ENCODE assay signal across 9 cellular contexts in genomic region chr22:39940757-39941305, GRCh38. TPM values are rescaled to one million over a fixed set of nuclear protein-coding genes. Genes with fewer than 3 reads are reported as not detected.
DNase-seq lines count a peak whose midpoint lies in the region; ATAC-seq and TF ChIP-seq lines count a peak whose summit lies in the region.
"Had no signal": no experiment of that assay in that cellular context is flagged by ENCODE, and none has a peak within 500 bp of the region (broad histone marks: within the 10 kb centered on the region; RNA-seq: fewer than 3 reads in every experiment).

No MANE protein-coding gene starts in this region.

- POLR2A ChIA-PET in CD4-positive, alpha-beta memory T cell (lab: Charles Lee; ENCODE audit: partially characterized antibody), result interaction anchor here (2.9 kb wide), 1 partner anchor 10 kb away, joined by 12 read pairs; no protein-coding TSS in a partner anchor

- no peak overlapping the region for H3K4me3 ChIP-seq in CD4-positive, alpha-beta memory T cell (ENCODE audit: low read length in 2 of 2)
- H3K4me3 ChIP-seq in epithelial cell of esophagus (ENCODE audit: low read length), result no peak overlapping the region
- no peak overlapping the region for H3K4me3 ChIP-seq in brain microvascular endothelial cell (ENCODE audit: low read depth, low read length)

- H3K4me1 ChIP-seq in CD4-positive, alpha-beta memory T cell (ENCODE audit: insufficient read depth, low read length), result peaks cover 100% of the 10 kb centered on the region

- H3K4me3 Mint-ChIP-seq in CD4-positive, alpha-beta memory T cell, result peak overlapping the region in 7 of 8 donors; percentile 26 to 79 (median 57)

- H3K27ac Mint-ChIP-seq in CD4-positive, alpha-beta memory T cell, result peak overlapping the region in 6 of 7 donors; percentile 48 to 91 (median 89)

- no peak for ATAC-seq in HG03159 (IDR thresholded peaks at IDR 0.05; ENCODE audit: unreplicated experiment)
- ATAC-seq: left ventricle myocardium superior had no signal

- H3K27ac ChIP-seq in CD4-positive, alpha-beta memory T cell (ENCODE audit: low read depth, low read length), result peak overlapping the region; percentile 29
- no peak overlapping the region for H3K27ac ChIP-seq in brain microvascular endothelial cell

- in situ Hi-C loops in brain microvascular endothelial cell (cut with HindIII; ENCODE audit: low pct_ligation_motif_present, low sequenced_read_pairs), result no loop called here

- no peaks in the 10 kb centered on the region for H3K27me3 ChIP-seq in CD4-positive, alpha-beta memory T cell (ENCODE audit: insufficient read depth, low read length)
- peaks cover 8% of the 10 kb centered on the region for H3K27me3 ChIP-seq in brain microvascular endothelial cell (replicated peaks)

- H3K4me1 Mint-ChIP-seq in CD4-positive, alpha-beta memory T cell, result peaks cover 78 to 96% (median 87%) of the 10 kb centered on the region in 4 donors

- no peaks in the 10 kb centered on the region for H3K9me3 ChIP-seq in CD4-positive, alpha-beta memory T cell (ENCODE audit: control insufficient read depth in 1 of 2, low read length in 2 of 2)

- no peaks in the 10 kb centered on the region for H3K27me3 Mint-ChIP-seq in CD4-positive, alpha-beta memory T cell

- CTCF ChIA-PET in CD4-positive, alpha-beta memory T cell (lab: Charles Lee; ENCODE audit: partially characterized antibody), result interaction anchor here (2.8 to 2.9 kb wide), 2 partner anchors 15 to 406 kb away, joined by 11 to 19 read pairs; no protein-coding TSS in a partner anchor

- intact Hi-C loops in CD4-positive, alpha-beta memory T cell (cut with micrococcal nuclease), result loop anchor here (1.0 to 10.0 kb wide), 6 partner anchors 40 to 407 kb away; partner anchors contain the start of gene GRAP2

- H3K36me3 Mint-ChIP-seq in CD4-positive, alpha-beta memory T cell, result peaks cover 0 to 32% of the 10 kb centered on the region in 2 donors

- peak; percentile 60 to 72 (median 67) for DNase-seq in CD4-positive, alpha-beta memory T cell
- DNase-seq in NAMALWA (ENCODE audit: low spot score) (peak; percentile 43), epithelial cell of esophagus (ENCODE audit: low read depth) (peak; percentile 14), OCI-M1 (lab: John Stamatoyannopoulos, UW) (no peak), brain microvascular endothelial cell (no peak)
- DNase-seq: anterior cingulate cortex, left ventricle myocardium superior, T1000 had no signal

- H3K9me3 Mint-ChIP-seq in CD4-positive, alpha-beta memory T cell, result no peaks in the 10 kb centered on the region

- H3K36me3 ChIP-seq in CD4-positive, alpha-beta memory T cell (ENCODE audit: insufficient read depth, low read length), result no peaks in the 10 kb centered on the region
- H3K36me3 ChIP-seq in brain microvascular endothelial cell (replicated peaks), result no peaks in the 10 kb centered on the region

- TF ChIP-seq CTCF in epithelial cell of esophagus (IDR thresholded peaks at IDR 0.05; ENCODE audit: insufficient read depth, low read depth, low read length, missing control alignments) (no peak), brain microvascular endothelial cell (IDR thresholded peaks at IDR 0.05; ENCODE audit: low read depth, low read length, missing control alignments) (no peak)

RNA-seq across cellular contexts. Expression of gene TMA7B, which starts 19.4 kb away (rescaled TPM):
- total RNA-seq in CD4-positive, alpha-beta memory T cell, result 10 to 100 TPM in 1 of 2 experiments, 1 to 10 TPM in 1; 9.3 to 10.2 TPM
- polyA plus RNA-seq in CD4-positive, alpha-beta memory T cell, result 1 to 10 TPM in 1 of 2 donors, not detected in 1; 3.3 TPM
- total RNA-seq: left ventricle myocardium superior had no signal

RNA-seq across cellular contexts. Expression of gene GRAP2, which starts 39.9 kb away (rescaled TPM):
- total RNA-seq in CD4-positive, alpha-beta memory T cell, result 100 to 1,000 TPM; 134 to 140 TPM
- polyA plus RNA-seq in CD4-positive, alpha-beta memory T cell, result 10 to 100 TPM; 53.1 to 86.7 TPM

RNA-seq across cellular contexts. Expression of gene ENTHD1, which starts 47.3 kb away (rescaled TPM):
- under 1 TPM; 0.26 to 0.47 TPM for total RNA-seq in CD4-positive, alpha-beta memory T cell
- polyA plus RNA-seq in CD4-positive, alpha-beta memory T cell, result under 1 TPM; 0.10 to 0.14 TPM
- total RNA-seq: left ventricle myocardium superior had no signal

RNA-seq across cellular contexts. Expression of gene FAM83F, which starts 53.9 kb away (rescaled TPM):
- total RNA-seq in CD4-positive, alpha-beta memory T cell, result under 1 TPM in 1 of 2 experiments, not detected in 1; 0.29 TPM
- not detected for polyA plus RNA-seq in CD4-positive, alpha-beta memory T cell

Comparison
In these comparisons a context has a peak if more than half of its experiments do, and no peak if none do; other contexts are left out.
1. DNase-seq: peak in CD4-positive, alpha-beta memory T cell (5 of 5), NAMALWA (single experiment) and epithelial cell of esophagus (single experiment); none in OCI-M1 (single experiment) and brain microvascular endothelial cell (single experiment).